24 cellular contexts compared by ENCODE assay signal in genomic region chr13:24891476-24892108, GRCh38.
"Had no signal": no experiment of that assay in that cellular context is flagged by ENCODE, and none has a peak within 500 bp of the region (broad histone marks: within the 10 kb centered on the region; RNA-seq: fewer than 3 reads in every experiment).

No MANE protein-coding gene starts in this region.

- H3K4me3 ChIP-seq: breast epithelium, Peyer's patch had no signal

- H3K27ac Mint-ChIP-seq: activated B cell treated with CpG ODN at 0.5 μM for 24 hours; activated CD4-positive, alpha-beta T cell treated with anti-CD3 and anti-CD28 coated beads, Interleukin-2, amount 10 ng/mL, durations not matched to agents 24 days and 14 days; activated T-helper 2 cell treated with anti-CD3 and anti-CD28 coated beads, Interferon-gamma antibody, Interleukin-2, Interleukin-4, amounts not matched to agents 10 μg/mL and 5 μg/mL and 100 μg/mL, durations not matched to agents 14 hours and 24 hours and 36 hours; T-helper 1 cell treated with Interleukin-12 subunit alpha and Interleukin-12 subunit beta and Interleukin-4 antibody, amounts not matched to agents 30 μg/mL and 1 μg/mL, for 36 hours had no signal

- H3K9me3 ChIP-seq: breast epithelium, Peyer's patch had no signal

- H3K4me1 ChIP-seq: breast epithelium, Peyer's patch had no signal

- H3K36me3 ChIP-seq: breast epithelium had no signal

- H3K27me3 ChIP-seq: breast epithelium, Peyer's patch had no signal

- H3K4me3 Mint-ChIP-seq: activated B cell treated with CpG ODN at 0.5 μM for 24 hours; activated CD4-positive, alpha-beta T cell treated with anti-CD3 and anti-CD28 coated beads, Interleukin-2, amount 10 ng/mL, durations not matched to agents 24 days and 14 days; T-helper 1 cell treated with Interleukin-12 subunit alpha and Interleukin-12 subunit beta and Interleukin-4 antibody, amounts not matched to agents 30 μg/mL and 1 μg/mL, for 36 hours had no signal

- DNase-seq: activated B cell treated with CpG ODN at 0.5 μM for 24 hours; activated CD4-positive, alpha-beta T cell treated with anti-CD3 and anti-CD28 coated beads for 1 hour; activated CD4-positive, alpha-beta T cell treated with anti-CD3 and anti-CD28 coated beads, Interleukin-2, amount 10 ng/mL, durations not matched to agents 24 days and 14 days; activated CD4-positive, alpha-beta T cell treated with anti-CD3 and anti-CD28 coated beads, Interleukin-2, amount 50 U/mL, for 48 hours; activated gamma-delta T cell treated with Interleukin-2 at 50 U/mL for 16 hours; activated naive CD4-positive, alpha-beta T cell treated with anti-CD3 and anti-CD28 coated beads, Interleukin-2, amount 50 U/mL, for 16 hours; activated T-cell treated with anti-CD3 and anti-CD28 coated beads for 4 hours; activated T-cell treated with anti-CD3 and anti-CD28 coated beads, Interleukin-2, amount 50 U/mL, for 48 hours; aorta; central memory CD4-positive, alpha-beta T cell; Karpas-422; MM.1S; NCI-H1105; NCI-H1436; NCI-H1694 treated with DMSO at 0.1 percent for 48 hours; NCI-H2029 treated with DMSO at 0.1 percent for 48 hours; NCI-H446; NCI-H524; Peyer's patch; SHP77; T-helper 9 cell had no signal

- H3K4me1 Mint-ChIP-seq: activated CD4-positive, alpha-beta T cell treated with anti-CD3 and anti-CD28 coated beads, Interleukin-2, amount 10 ng/mL, durations not matched to agents 24 days and 14 days had no signal

- H3K9me3 Mint-ChIP-seq: activated B cell treated with CpG ODN at 0.5 μM for 24 hours; activated CD4-positive, alpha-beta T cell treated with anti-CD3 and anti-CD28 coated beads, Interleukin-2, amount 10 ng/mL, durations not matched to agents 24 days and 14 days; activated T-helper 2 cell treated with anti-CD3 and anti-CD28 coated beads, Interferon-gamma antibody, Interleukin-2, Interleukin-4, amounts not matched to agents 10 μg/mL and 5 μg/mL and 100 μg/mL, durations not matched to agents 14 hours and 24 hours and 36 hours; T-helper 1 cell treated with Interleukin-12 subunit alpha and Interleukin-12 subunit beta and Interleukin-4 antibody, amounts not matched to agents 30 μg/mL and 1 μg/mL, for 36 hours had no signal

- H3K27me3 Mint-ChIP-seq: activated B cell treated with CpG ODN at 0.5 μM for 24 hours; activated CD4-positive, alpha-beta T cell treated with anti-CD3 and anti-CD28 coated beads, Interleukin-2, amount 10 ng/mL, durations not matched to agents 24 days and 14 days had no signal

- H3K27ac ChIP-seq: breast epithelium, Peyer's patch had no signal
